In genomic region chr12:104976703-104977102, GRCh38 we compare ENCODE assay signal across 1 cellular context.
TF ChIP-seq lines count a peak whose summit lies in the region.

No MANE protein-coding gene starts in this region.

TF ChIP-seq in GM23338, 12 proteins besides CTCF, POLR2A, EP300 and RAD21 (continued from another document):
- TF ChIP-seq REST (IDR thresholded peaks at IDR 0.05; ENCODE audit: unreplicated experiment) (no peak), EZH2 (IDR thresholded peaks at IDR 0.05; ENCODE audit: low read depth, unreplicated experiment) (no peak), ETS1 (IDR thresholded peaks at IDR 0.05) (no peak), EZH2phosphoT487 (IDR thresholded peaks at IDR 0.05; ENCODE audit: unreplicated experiment) (no peak)
